In genomic region chr2:240435955-240436625, GRCh38 we compare ENCODE assay signal across 8 cellular contexts. TPM values are rescaled to one million over a fixed set of nuclear protein-coding genes. Genes with fewer than 3 reads are reported as not detected.
DNase-seq lines count a peak whose midpoint lies in the region; ATAC-seq and TF ChIP-seq lines count a peak whose summit lies in the region.

No MANE protein-coding gene starts in this region.

- peak in 2 of 4 experiments; percentile 2 to 5 for ATAC-seq in T-cell (replicated peaks in 1 of 4)
- ATAC-seq in HG03565 (IDR thresholded peaks at IDR 0.05; ENCODE audit: unreplicated experiment): no peak

- H3K4me3 Mint-ChIP-seq in T-cell: peak overlapping the region; percentile 61 to 65 (median 64)

- TF ChIP-seq POLR2A in ovary (IDR thresholded peaks at IDR 0.05): no peak

- no peaks in the 10 kb centered on the region for H3K36me3 ChIP-seq in H7 (replicated peaks; ENCODE audit: control insufficient read depth, insufficient read depth, low read length)
- H3K36me3 ChIP-seq in ovary: no peaks in the 10 kb centered on the region

- 1% methylated on average over 28 to 86 of the region's 86 CpGs for WGBS in ovary, 3 donors

- H3K27ac Mint-ChIP-seq in T-cell: no peak overlapping the region

- H3K36me3 Mint-ChIP-seq in T-cell: no peaks in the 10 kb centered on the region

- intact Hi-C loops in ovary (cut with DNase I): loop anchor here in 1 of 4 donors (5.0 kb wide), 1 partner anchor 126 kb away; the partner anchor contains the start of gene DUSP28

- H3K9me3 ChIP-seq in ovary: no peaks in the 10 kb centered on the region

- POLR2A ChIA-PET in T-cell (lab: Charles Lee): interaction anchor here in 1 of 2 donors (0.6 kb wide), 1 partner anchor 202 kb away, joined by 3 read pairs; no protein-coding TSS in a partner anchor

- peaks cover 17% of the 10 kb centered on the region for H3K4me1 ChIP-seq in ovary (ENCODE audit: insufficient read depth)

- H3K27ac ChIP-seq in ovary: peak overlapping the region; percentile 79 to 91

- H3K4me3 ChIP-seq in H7 (ENCODE audit: insufficient read depth, low read depth, low read length) (peak overlapping the region; percentile 72), fibroblast of the aortic adventitia (ENCODE audit: low read depth, low read length) (peak overlapping the region; percentile 75), ovary (peak overlapping the region; percentile 66)

- peaks cover 0 to 10% (median 4%) of the 10 kb centered on the region in 3 donors for H3K4me1 Mint-ChIP-seq in T-cell

- TF ChIP-seq CTCF in fibroblast of the aortic adventitia (IDR thresholded peaks at IDR 0.05; ENCODE audit: insufficient read depth, low read length) (no peak), ovary (IDR thresholded peaks at IDR 0.05) (no peak)

- CTCF ChIA-PET in T-cell (lab: Charles Lee): interaction anchor here in 1 of 2 donors (0.6 kb wide), 2 partner anchors 375 to 384 kb away, joined by 3 read pairs; no protein-coding TSS in a partner anchor

- TF ChIP-seq EP300 in ovary (IDR thresholded peaks at IDR 0.05): no peak

- H3K9me3 Mint-ChIP-seq in T-cell: no peaks in the 10 kb centered on the region

- peak; percentile 72 for DNase-seq in D341Med (ENCODE audit: low spot score)
- DNase-seq in H7: peak; percentile 89
- no peak for DNase-seq in T-cell
- peak; percentile 15 for DNase-seq in fibroblast of the aortic adventitia (ENCODE audit: low read depth)
- DNase-seq in ovary: peak in 3 of 5 donors; percentile 29 to 61 (median 41)
- no peak for DNase-seq in kidney glomerular epithelial cell (lab: John Stamatoyannopoulos, UW)
- DNase-seq in H4 (ENCODE audit: low spot score): no peak

- H3K27me3 ChIP-seq in H7 (ENCODE audit: control insufficient read depth, insufficient read depth, low read length) (peaks cover 23% of the 10 kb centered on the region), ovary (no peaks in the 10 kb centered on the region)

- H3K27me3 Mint-ChIP-seq in T-cell: peaks cover 15 to 27% of the 10 kb centered on the region in 2 donors

RNA-seq across cellular contexts. Expression of gene GPC1, which starts 0.6 kb away (rescaled TPM):
- total RNA-seq in H7 (2014; rRNA removed; shearing (Covaris generic)): 28.4 and 32.0 TPM in 2 replicates
- 1 to 10 TPM; 1.3 to 2.6 (median 1.8) TPM for total RNA-seq in T-cell
- 44.7 and 69.6 TPM in 2 replicates for total RNA-seq in fibroblast of the aortic adventitia (ENCODE audit: low replicate concordance)
- total RNA-seq in ovary: 100 to 1,000 TPM in 1 of 7 donors, 10 to 100 TPM in 6; 27.2 to 149 (median 73.3) TPM
- 10 to 100 TPM in 1 of 2 donors, 1 to 10 TPM in 1; 2.9 to 63.3 TPM for polyA plus RNA-seq in ovary
- total RNA-seq in H4 (2014; rRNA removed; shearing (Covaris generic)): 17.9 and 25.7 TPM in 2 replicates

Comparison
In these comparisons a context has a peak if more than half of its experiments do, and no peak if none do; other contexts are left out.
1. DNase-seq: peak in D341Med (single experiment), H7 (single experiment), fibroblast of the aortic adventitia (single experiment) and ovary (3 of 5); none in T-cell (0 of 34), kidney glomerular epithelial cell (single experiment) and H4 (single experiment).
2. Peak in every context shown above with its lines, with median percentiles within 50 percentile points of each other: H3K4me3 ChIP-seq.